ENCODE assay signal across 9 cellular contexts in the genomic region with DNA sequence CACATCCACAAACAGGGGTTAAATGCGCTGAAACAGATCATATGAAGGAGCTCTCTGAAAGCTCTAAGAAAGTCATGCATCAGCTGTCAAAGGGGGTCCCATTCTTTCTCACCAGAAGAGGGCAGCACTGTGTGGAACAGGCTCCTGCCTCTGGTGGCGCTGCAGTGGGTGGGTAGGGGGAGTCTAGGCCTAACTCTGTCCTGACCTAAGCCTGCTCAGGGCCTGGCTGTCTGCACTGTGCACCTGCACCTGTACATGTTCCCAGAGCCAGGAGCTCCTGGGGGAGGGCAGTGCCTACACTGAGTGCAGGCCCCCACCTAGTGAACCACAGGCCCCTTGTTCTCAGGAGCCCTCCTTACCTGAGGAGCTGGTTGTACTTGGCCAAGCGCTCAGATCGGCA. TPM values are rescaled to one million over a fixed set of nuclear protein-coding genes. Genes with fewer than 3 reads are reported as not detected.
DNase-seq lines count a peak whose midpoint lies in the region; ATAC-seq and TF ChIP-seq lines count a peak whose summit lies in the region.
"Had no signal": no experiment of that assay in that cellular context is flagged by ENCODE, and none has a peak within 500 bp of the region (broad histone marks: within the 10 kb centered on the region; RNA-seq: fewer than 3 reads in every experiment).

No MANE protein-coding gene starts in this region.

- no peaks in the 10 kb centered on the region for H3K9me2 ChIP-seq in SK-N-SH

- no peak overlapping the region for H3K4me3 Mint-ChIP-seq in neural progenitor cell

- ATAC-seq in heart right ventricle (peak in 1 of 8 donors; percentile 7), Right ventricle myocardium superior (ENCODE audit: poor library complexity) (no peak), GM21381 (IDR thresholded peaks at IDR 0.05; ENCODE audit: unreplicated experiment) (no peak), HG02970 (IDR thresholded peaks at IDR 0.05; ENCODE audit: low FRiP score, unreplicated experiment) (no peak)

- peaks cover 96% of the 10 kb centered on the region for H3F3A ChIP-seq in SK-N-SH (replicated peaks; ENCODE audit: insufficient read depth)
- peaks cover 100% of the 10 kb centered on the region for H3F3A ChIP-seq in neural progenitor cell (ENCODE audit: low read depth)

- H3K4me1 Mint-ChIP-seq in neural progenitor cell, result peaks cover 46% of the 10 kb centered on the region

- H3K79me2 ChIP-seq in SK-N-SH (ENCODE audit: insufficient read depth), result peaks cover 41% of the 10 kb centered on the region; the same call in 1 of the 2 replicates
- peaks cover 29% of the 10 kb centered on the region for H3K79me2 ChIP-seq in neural progenitor cell (ENCODE audit: low read depth)

- H3K36me3 ChIP-seq in heart right ventricle (peaks cover 11 to 100% (median 74%) of the 10 kb centered on the region in 9 donors), SK-N-SH (replicated peaks in 1 of 2; ENCODE audit: control insufficient read depth in 1 of 2, insufficient read depth in 2 of 2, low read length in 1 of 2) (peaks cover 64 to 81% of the 10 kb centered on the region in 2 experiments), neural progenitor cell (peaks cover 36% of the 10 kb centered on the region)

- H3K4me1 ChIP-seq in heart right ventricle (peaks cover 2 to 47% (median 23%) of the 10 kb centered on the region in 9 donors), SK-N-SH (ENCODE audit: control insufficient read depth in 1 of 2, insufficient read depth in 2 of 2, low read depth in 1 of 2, low read length in 1 of 2) (no peaks in the 10 kb centered on the region; a peak in 1 of 4 replicates), neural progenitor cell (peaks cover 21% of the 10 kb centered on the region)
- H3K4me1 ChIP-seq: HAP-1 had no signal

- H3K9me3 ChIP-seq in heart right ventricle (no peaks in the 10 kb centered on the region), SK-N-SH (no peaks in the 10 kb centered on the region), neural progenitor cell (ENCODE audit: low read depth) (no peaks in the 10 kb centered on the region)
- H3K9me3 ChIP-seq: HAP-1 had no signal

- intact Hi-C loops in heart right ventricle (cut with DNase I), result no loop called here
- intact Hi-C loops in Right ventricle myocardium superior (cut with DNase I), result no loop called here

- DNase-seq in heart right ventricle (no peak), Right ventricle myocardium superior (no peak), SK-N-SH (peak; percentile 63), cerebellar cortex (ENCODE audit: low spot score) (peak; percentile 65), neural progenitor cell (ENCODE audit: low spot score) (peak; percentile 71), pons (ENCODE audit: low spot score) (no peak)

- H3K9me3 Mint-ChIP-seq in neural progenitor cell, result no peaks in the 10 kb centered on the region

- peak; percentile 19 for TF ChIP-seq RAD21 in SK-N-SH (IDR thresholded peaks at IDR 0.05; ENCODE audit: low read length)

- CTCF ChIA-PET in SK-N-SH (lab: Yijun Ruan, JAX), result interaction anchor here (0.5 to 10.9 kb wide), 26 partner anchors 8 to 373 kb away, joined by 3 to 107 read pairs (median 4); partner anchors contain the start of gene ENO1

- peaks cover 58% of the 10 kb centered on the region for H3K36me3 Mint-ChIP-seq in neural progenitor cell

- no peak for TF ChIP-seq EP300 in SK-N-SH (IDR thresholded peaks at IDR 0.05; ENCODE audit: borderline replicate concordance in 1 of 2, low read depth in 1 of 2, low read length in 1 of 2)

- WGBS in heart right ventricle, 2 donors, result 88 to 93% methylated on average over 4 of the region's 4 CpGs
- 88% methylated on average over 3 of the region's 4 CpGs for WGBS in SK-N-SH (ENCODE audit: low lambda C conversion rate)

- H3K27me3 Mint-ChIP-seq in neural progenitor cell (ENCODE audit: insufficient read depth, low read depth), result peaks cover 14% of the 10 kb centered on the region

- no peak overlapping the region for H3K27ac ChIP-seq in heart right ventricle
- H3K27ac ChIP-seq in SK-N-SH (ENCODE audit: low read depth in 2 of 2, low read length in 1 of 2), result peak overlapping the region; percentile 2 to 11; a peak in 1 of 4 replicates
- no peak overlapping the region for H3K27ac ChIP-seq in neural progenitor cell

- H3K4me3 ChIP-seq in heart right ventricle (no peak overlapping the region), SK-N-SH (ENCODE audit: low read depth in 2 of 2, low read length in 1 of 2) (no peak overlapping the region; a peak in 1 of 4 replicates), neural progenitor cell (no peak overlapping the region)
- H3K4me3 ChIP-seq: HAP-1 had no signal

- peak; percentile 9 to 59 (median 53) for TF ChIP-seq CTCF in heart right ventricle (IDR thresholded peaks at IDR 0.05)
- peak; percentile 67 for TF ChIP-seq CTCF in SK-N-SH (IDR thresholded peaks at IDR 0.05)
- peak; percentile 67 for TF ChIP-seq CTCF in neural progenitor cell (IDR thresholded peaks at IDR 0.05)

- no peak overlapping the region for H3K9ac ChIP-seq in SK-N-SH
- no peak overlapping the region for H3K9ac ChIP-seq in neural progenitor cell

- H4K20me1 ChIP-seq in SK-N-SH (ENCODE audit: insufficient read depth), result peaks cover 85% of the 10 kb centered on the region
- peaks cover 98% of the 10 kb centered on the region for H4K20me1 ChIP-seq in neural progenitor cell (ENCODE audit: low read depth)

- no peak overlapping the region for H2AFZ ChIP-seq in SK-N-SH (ENCODE audit: low read depth)
- H2AFZ ChIP-seq in neural progenitor cell (replicated peaks), result no peak overlapping the region

- H3K4me2 ChIP-seq in SK-N-SH, result no peak overlapping the region
- H3K4me2 ChIP-seq in neural progenitor cell, result no peak overlapping the region

- POLR2A ChIA-PET in SK-N-SH (lab: Yijun Ruan, JAX), result interaction anchor here (0.6 to 1.1 kb wide), 3 partner anchors 15 to 145 kb away, joined by 3 to 4 read pairs (median 3); no protein-coding TSS in a partner anchor

- H3K27me3 ChIP-seq in heart right ventricle (no peaks in the 10 kb centered on the region), SK-N-SH (ENCODE audit: insufficient read depth) (no peaks in the 10 kb centered on the region), neural progenitor cell (no peaks in the 10 kb centered on the region)

- no peak overlapping the region for H3K27ac Mint-ChIP-seq in neural progenitor cell

TF ChIP-seq in SK-N-SH, 30 proteins besides CTCF, POLR2A, EP300 and RAD21:
- TF ChIP-seq YY1 (IDR thresholded peaks at IDR 0.05; ENCODE audit: low read depth), result no peak
- no peak for TF ChIP-seq ZBTB33 (IDR thresholded peaks at IDR 0.05; ENCODE audit: borderline replicate concordance, low read depth)
- no peak for TF ChIP-seq POLR2AphosphoS5 (IDR thresholded peaks at IDR 0.05; ENCODE audit: low read depth, low read length)
- 0 out of 2 replicates have a peak, but pooled peaks have one; percentile 13 for TF ChIP-seq SMC3 (IDR thresholded peaks at IDR 0.05; ENCODE audit: low read depth, low read length)
- TF ChIP-seq MAX (IDR thresholded peaks at IDR 0.05; ENCODE audit: low read depth), result no peak
- TF ChIP-seq NRF1 (IDR thresholded peaks at IDR 0.05; ENCODE audit: low read depth, low read length), result no peak

RNA-seq across cellular contexts. Expression of gene ENO1, which starts 16.0 kb away (rescaled TPM):
- total RNA-seq in heart right ventricle, result 100 to 1,000 TPM; 104 to 472 (median 141) TPM
- 100 to 1,000 TPM in 1 of 2 donors, 10 to 100 TPM in 1; 73.3 to 581 TPM for polyA plus RNA-seq in heart right ventricle
- total RNA-seq in Right ventricle myocardium superior, result 136 TPM
- polyA plus RNA-seq in SK-N-SH (2012; rRNA removed), result 1,578 and 1,599 TPM in 2 replicates
- polyA plus RNA-seq in SK-N-SH (2012; cell fraction: cytosol; rRNA removed), result 1,008 and 1,227 TPM in 2 replicates
- polyA plus RNA-seq in SK-N-SH (2012; cell fraction: nucleus; rRNA removed), result 1,203 and 1,510 TPM in 2 replicates
- 1,414 and 2,157 TPM in 2 replicates for total RNA-seq in neural progenitor cell (ENCODE audit: low replicate concordance)

RNA-seq across cellular contexts. Expression of gene RERE, which starts 45.1 kb away (rescaled TPM):
- 100 to 1,000 TPM; 107 to 163 (median 144) TPM for total RNA-seq in heart right ventricle
- polyA plus RNA-seq in heart right ventricle, result 10 to 100 TPM; 46.5 to 62.3 TPM
- total RNA-seq in Right ventricle myocardium superior, result 114 TPM
- polyA plus RNA-seq in SK-N-SH (2012; rRNA removed), result 4.1 and 8.1 TPM in 2 replicates
- 8.4 and 12.9 TPM in 2 replicates for polyA plus RNA-seq in SK-N-SH (2012; cell fraction: cytosol; rRNA removed)
- 36.4 and 41.6 TPM in 2 replicates for polyA plus RNA-seq in SK-N-SH (2012; cell fraction: nucleus; rRNA removed)
- total RNA-seq in neural progenitor cell (ENCODE audit: low replicate concordance), result 29.8 and 46.5 TPM in 2 replicates

Comparison
In these comparisons a context has a peak if more than half of its experiments do, and no peak if none do; other contexts are left out.
1. DNase-seq: peak in SK-N-SH (single experiment), cerebellar cortex (single experiment) and neural progenitor cell (single experiment); none in heart right ventricle (0 of 2), Right ventricle myocardium superior (single experiment) and pons (single experiment).
2. H3K27ac ChIP-seq: peak in SK-N-SH (2 of 2); none in heart right ventricle (0 of 10) and neural progenitor cell (single experiment).
3. Peak in every context shown above with its lines, with median percentiles within 50 percentile points of each other: CTCF ChIP-seq.